Comparison of ENCODE assay signal across 23 cellular contexts in genomic region chr1:177558372-177558771, GRCh38.
"Had no signal": no experiment of that assay in that cellular context is flagged by ENCODE, and none has a peak within 500 bp of the region (broad histone marks: within the 10 kb centered on the region; RNA-seq: fewer than 3 reads in every experiment).

No MANE protein-coding gene starts in this region.

- H3K9ac ChIP-seq: SK-N-SH had no signal

- H3K27ac ChIP-seq: HL-60, RWPE1 had no signal

- FAIRE-seq: HTR-8/SVneo had no signal

- DNase-seq: NCI-H1092; NCI-H1105 treated with DMSO at 0.1 percent for 48 hours; NCI-H146; NCI-H1694 treated with DMSO at 0.1 percent for 48 hours; NCI-H1930; NCI-H2081; NCI-H2107; NCI-H2171; NCI-H226; NCI-H446; NCI-H510A treated with DMSO at 0.1 percent for 48 hours; NCI-H526 treated with DMSO at 0.1 percent for 48 hours; NCI-H774; NK-92 treated with Interleukin-12 subunit alpha and Interleukin-12 subunit beta, amount 100 ng/mL, for 24 hours; PC-3; SHP77; SK-N-SH; SW 1271; T-cell had no signal

- H3K9me3 ChIP-seq: SK-N-SH had no signal

- ATAC-seq: Panc1, PC-3, T-cell had no signal

- H3K4me2 ChIP-seq: SK-N-SH had no signal
